Comparison of ENCODE assay signal across 8 cellular contexts in genomic region chr3:47825590-47825989, GRCh38. TPM values are rescaled to one million over a fixed set of nuclear protein-coding genes. Genes with fewer than 3 reads are reported as not detected.
DNase-seq lines count a peak whose midpoint lies in the region; ATAC-seq, FAIRE-seq and TF ChIP-seq lines count a peak whose summit lies in the region.

No MANE protein-coding gene starts in this region.

- H3F3A ChIP-seq in DOHH2 (ENCODE audit: control insufficient read depth, insufficient read depth), result no peaks in the 10 kb centered on the region

- H3K27me3 ChIP-seq in DOHH2 (ENCODE audit: control insufficient read depth, low read length) (no peaks in the 10 kb centered on the region), esophagus (ENCODE audit: control insufficient read depth in 1 of 2, insufficient read depth in 2 of 2, low read length in 2 of 2) (no peaks in the 10 kb centered on the region), pancreas (no peaks in the 10 kb centered on the region)

- H4K20me1 ChIP-seq in DOHH2 (ENCODE audit: control insufficient read depth, insufficient read depth, low read depth, low read length), result peaks cover 13% of the 10 kb centered on the region; the same call in 1 of the 2 replicates

- FAIRE-seq in pancreas (lab: Jason Lieb, UNC), result no peak

- peak overlapping the region; percentile 80 for H3K4me2 ChIP-seq in DOHH2 (ENCODE audit: low read length)

- ATAC-seq in pancreas, result no peak
- ATAC-seq in HG03095 (IDR thresholded peaks at IDR 0.05; ENCODE audit: unreplicated experiment), result no peak
- ATAC-seq in GM19023 (IDR thresholded peaks at IDR 0.05; ENCODE audit: unreplicated experiment), result no peak
- ATAC-seq in GM18502 (IDR thresholded peaks at IDR 0.05; ENCODE audit: poor library complexity, unreplicated experiment), result no peak

- peaks cover 20% of the 10 kb centered on the region for H3K4me1 ChIP-seq in DOHH2 (ENCODE audit: control insufficient read depth, low read length)
- peaks cover 0 to 9% of the 10 kb centered on the region in 2 donors for H3K4me1 ChIP-seq in esophagus (ENCODE audit: control insufficient read depth in 2 of 2, insufficient read depth in 2 of 2, low read length in 1 of 2)
- H3K4me1 ChIP-seq in pancreas, result peaks cover 6 to 13% (median 9%) of the 10 kb centered on the region in 3 donors

- peaks cover 45% of the 10 kb centered on the region for H3K79me2 ChIP-seq in DOHH2 (ENCODE audit: control insufficient read depth, low read length)

- H3K9me2 ChIP-seq in DOHH2 (replicated peaks; ENCODE audit: control insufficient read depth, low read length), result no peaks in the 10 kb centered on the region

- DNase-seq in OCI-M1 (lab: John Stamatoyannopoulos, UW) (peak; percentile 45), pancreas (no peak), HUDEP-2 (lab: John Stamatoyannopoulos, UW; ENCODE audit: unreplicated experiment in 76 of 76) (no peak)

- H3K27ac ChIP-seq in DOHH2 (ENCODE audit: low read depth, low read length) (peak overlapping the region; percentile 39), esophagus (ENCODE audit: low read depth in 2 of 2, low read length in 1 of 2) (peak overlapping the region in 1 of 2 donors; percentile 66), pancreas (no peak overlapping the region)

- no peaks in the 10 kb centered on the region for H3K9me3 ChIP-seq in DOHH2 (ENCODE audit: control insufficient read depth, insufficient read depth, low read length)
- H3K9me3 ChIP-seq in esophagus (ENCODE audit: control insufficient read depth in 2 of 2, insufficient read depth in 1 of 2, low read depth in 1 of 2, low read length in 1 of 2), result no peaks in the 10 kb centered on the region
- H3K9me3 ChIP-seq in pancreas, result no peaks in the 10 kb centered on the region

- H3K4me3 ChIP-seq in DOHH2 (ENCODE audit: low read length), result peak overlapping the region; percentile 80
- peak overlapping the region; percentile 82 to 83 for H3K4me3 ChIP-seq in esophagus (ENCODE audit: low read depth in 1 of 2, low read length in 2 of 2)
- H3K4me3 ChIP-seq in pancreas, result peak overlapping the region; percentile 91 to 97 (median 94)

- intact Hi-C loops in pancreas (cut with DNase I), result no loop called here

- 17 to 19% methylated on average over 7 of the region's 7 CpGs for WGBS in esophagus, 2 donors
- 12 to 14% methylated on average over 7 of the region's 7 CpGs for WGBS in pancreas, 2 donors

- TF ChIP-seq CTCF in DOHH2 (IDR thresholded peaks at IDR 0.05; ENCODE audit: low read depth, low read length, poor library complexity, severe bottlenecking), result no peak
- no peak for TF ChIP-seq CTCF in pancreas (IDR thresholded peaks at IDR 0.05)

- H3K36me3 ChIP-seq in DOHH2 (ENCODE audit: control insufficient read depth, low read length), result peaks cover 42% of the 10 kb centered on the region
- H3K36me3 ChIP-seq in esophagus (ENCODE audit: control insufficient read depth in 2 of 2, insufficient read depth in 2 of 2, low read length in 1 of 2), result peaks cover 11 to 13% of the 10 kb centered on the region in 2 donors
- H3K36me3 ChIP-seq in pancreas, result peaks cover 8 to 18% (median 12%) of the 10 kb centered on the region in 3 donors

RNA-seq across cellular contexts. Expression of gene DHX30, which starts 22.7 kb away (rescaled TPM):
- polyA plus RNA-seq in esophagus, result 10 to 100 TPM; 26.6 to 32.7 TPM
- total RNA-seq in pancreas, result 10 to 100 TPM; 19.7 to 33.0 (median 23.1) TPM
- polyA plus RNA-seq in pancreas, result 10 to 100 TPM; 39.6 to 53.8 TPM

RNA-seq across cellular contexts. Expression of gene SMARCC1, which starts 43.9 kb away (rescaled TPM):
- polyA plus RNA-seq in esophagus (10 to 100 TPM; 11.0 to 13.8 TPM), pancreas (1 to 10 TPM; 9.0 to 9.6 TPM)
- total RNA-seq in pancreas, result 10 to 100 TPM; 41.8 to 58.7 (median 45.8) TPM
